ENCODE assay signal across 26 cellular contexts in the genomic region with DNA sequence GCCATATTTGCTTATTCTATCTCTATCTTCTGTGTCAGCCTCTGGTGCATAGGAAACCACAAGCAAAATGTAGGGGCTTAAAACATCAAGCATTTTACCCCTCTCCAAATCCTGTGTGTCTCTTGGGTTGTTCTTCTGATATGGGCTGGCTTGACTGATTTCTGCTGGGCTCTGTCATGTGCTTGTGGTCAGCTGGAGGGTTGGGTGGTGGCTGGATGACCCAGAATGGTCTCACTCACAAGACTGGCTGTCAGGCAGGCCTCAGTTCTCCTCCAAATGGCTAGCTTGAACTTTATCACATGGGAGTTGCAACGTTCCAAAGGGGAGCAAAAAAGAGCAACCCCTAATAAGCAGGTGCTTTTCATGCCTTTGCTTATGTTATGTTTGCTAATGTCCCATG. TPM values are rescaled to one million over a fixed set of nuclear protein-coding genes. Genes with fewer than 3 reads are reported as not detected.
"Had no signal": no experiment of that assay in that cellular context is flagged by ENCODE, and none has a peak within 500 bp of the region (broad histone marks: within the 10 kb centered on the region; RNA-seq: fewer than 3 reads in every experiment).

No MANE protein-coding gene starts in this region.

- H3K27ac Mint-ChIP-seq: naive B cell; natural killer cell; nephron progenitor cell; neural progenitor cell; progenitor cell of endocrine pancreas; stimulated activated memory B cell treated with anti-CD40 and anti-IgM and Interleukin-4, amounts not matched to agents 10 μg/mL and 1 μg/mL and 100 μg/mL, for 72 hours had no signal

- H3K9me3 Mint-ChIP-seq: natural killer cell, neural progenitor cell had no signal

- H3K36me3 ChIP-seq: heart right ventricle, left ventricle myocardium inferior, neural progenitor cell, ovary, right atrium auricular region, right lobe of liver, suprapubic skin, thoracic aorta, tibial artery, uterus had no signal

- DNase-seq: heart right ventricle; islet precursor cell; left ventricle myocardium inferior; naive B cell; natural killer cell; nephron progenitor cell; ovary; right lobe of liver; stimulated activated CD4-positive, alpha-beta T cell treated with anti-CD3 and anti-CD28 coated beads, Interleukin-12 subunit alpha, Interleukin-12 subunit beta, amount 100 ng/mL, for 4 hours; stimulated activated CD4-positive, alpha-beta T cell treated with anti-CD3 and anti-CD28 coated beads, Interleukin-15, amount 100 ng/mL, for 24 hours; stimulated activated CD4-positive, alpha-beta T cell treated with anti-CD3 and anti-CD28 coated beads, Interleukin-2, amount 100 ng/mL, for 24 hours; stimulated activated CD4-positive, alpha-beta T cell treated with anti-CD3 and anti-CD28 coated beads, Interleukin-4, amount 100 ng/mL, for 1 hour; stimulated activated naive CD8-positive, alpha-beta T cell treated with anti-CD3 and anti-CD28 coated beads, Interleukin-15, Interleukin-2, amounts not matched to agents 100 U/mL and 50 U/mL, for 24 hours; tibial artery; trophoblast cell; uterus had no signal

- H3K4me3 ChIP-seq: heart right ventricle, hepatocyte, left ventricle myocardium inferior, lung, neural progenitor cell, ovary, right atrium auricular region, right lobe of liver, skin epidermis, suprapubic skin, thoracic aorta, tibial artery, uterus had no signal

- H3K4me1 Mint-ChIP-seq: naive B cell; natural killer cell; nephron progenitor cell; neural progenitor cell; stimulated activated memory B cell treated with anti-CD40 and anti-IgM and Interleukin-4, amounts not matched to agents 10 μg/mL and 1 μg/mL and 100 μg/mL, for 72 hours had no signal

- H3K9me3 ChIP-seq: heart right ventricle, left ventricle myocardium inferior, right atrium auricular region, right lobe of liver, suprapubic skin, thoracic aorta, tibial artery, uterus had no signal

- H3K79me2 ChIP-seq: hepatocyte had no signal

- H3K27ac ChIP-seq: heart right ventricle, hepatocyte, left ventricle myocardium inferior, neural progenitor cell, ovary, right atrium auricular region, right lobe of liver, skin epidermis, suprapubic skin, thoracic aorta, tibial artery, uterus had no signal

- H3K9ac ChIP-seq: neural progenitor cell had no signal

- H3K4me1 ChIP-seq: heart right ventricle, left ventricle myocardium inferior, neural progenitor cell, right atrium auricular region, right lobe of liver, tibial artery, uterus had no signal

- ATAC-seq: heart right ventricle; natural killer cell; right lobe of liver; stimulated activated memory B cell treated with anti-CD40 and anti-IgM and Interleukin-4, amounts not matched to agents 10 μg/mL and 1 μg/mL and 100 μg/mL, for 72 hours; stimulated activated naive CD8-positive, alpha-beta T cell treated with anti-CD3 and anti-CD28 coated beads, Interleukin-15, Interleukin-2, amounts not matched to agents 100 U/mL and 50 U/mL, for 24 hours had no signal

- H3K36me3 Mint-ChIP-seq: natural killer cell; neural progenitor cell; stimulated activated memory B cell treated with anti-CD40 and anti-IgM and Interleukin-4, amounts not matched to agents 10 μg/mL and 1 μg/mL and 100 μg/mL, for 72 hours had no signal

- H3K4me2 ChIP-seq: hepatocyte, neural progenitor cell had no signal

- H2AFZ ChIP-seq: hepatocyte, neural progenitor cell had no signal

- H3K27me3 ChIP-seq: hepatocyte, neural progenitor cell, ovary, right atrium auricular region, right lobe of liver, suprapubic skin, uterus had no signal

- H3K4me3 Mint-ChIP-seq: naive B cell; natural killer cell; nephron progenitor cell; neural progenitor cell; stimulated activated memory B cell treated with anti-CD40 and anti-IgM and Interleukin-4, amounts not matched to agents 10 μg/mL and 1 μg/mL and 100 μg/mL, for 72 hours had no signal

RNA-seq across cellular contexts. Expression of a gene that starts 9.6 kb away (rescaled TPM):
- total RNA-seq: mononuclear cell, natural killer cell, progenitor cell of endocrine pancreas had no signal
